Comparison of ENCODE assay signal across 25 cellular contexts in the genomic region with DNA sequence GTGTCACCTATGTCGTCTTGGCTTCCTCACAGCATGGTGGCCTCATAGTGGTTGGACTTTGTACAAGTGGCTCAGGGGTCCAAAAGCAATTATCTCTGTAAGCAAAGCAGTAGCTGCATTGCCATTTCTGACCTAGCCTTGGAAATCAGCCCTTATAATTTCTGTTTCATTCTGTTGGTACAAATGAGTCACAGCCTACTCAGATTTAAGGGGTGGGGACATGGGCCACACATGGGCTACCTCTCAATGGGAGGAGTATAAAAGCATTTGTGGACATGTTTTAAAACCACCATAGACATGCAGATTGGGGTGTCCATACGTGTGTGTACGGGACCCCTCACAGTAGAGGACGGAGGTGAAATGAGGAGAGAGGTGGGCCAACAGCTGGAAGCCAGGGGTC. TPM values are rescaled to one million over a fixed set of nuclear protein-coding genes. Genes with fewer than 3 reads are reported as not detected.
DNase-seq lines count a peak whose midpoint lies in the region; TF ChIP-seq lines count a peak whose summit lies in the region.
"Had no signal": no experiment of that assay in that cellular context is flagged by ENCODE, and none has a peak within 500 bp of the region (broad histone marks: within the 10 kb centered on the region; RNA-seq: fewer than 3 reads in every experiment).

No MANE protein-coding gene starts in this region.

- no peak overlapping the region for H3K27ac Mint-ChIP-seq in endodermal cell
- H3K27ac Mint-ChIP-seq: activated T-cell treated with anti-CD3 and anti-CD28 coated beads, Interleukin-2, amount 50 U/mL, for 72 hours; CD4-positive, alpha-beta T cell; nephron progenitor cell; T-cell had no signal

- DNase-seq in AG04450 (ENCODE audit: low read depth, low spot score) = no peak
- DNase-seq in HCEC 1CT = peak; percentile 65
- DNase-seq in astrocyte of the hippocampus (ENCODE audit: low read depth, low spot score) = peak; percentile 42
- peak; percentile 33 for DNase-seq in fibroblast of the conjunctiva (ENCODE audit: low read depth)
- no peak for DNase-seq in COR-L47 (lab: John Stamatoyannopoulos, UW)
- no peak for DNase-seq in dorsolateral prefrontal cortex
- no peak for DNase-seq in UCSD-AML1 (lab: John Stamatoyannopoulos, UW; ENCODE audit: unreplicated experiment)
- no peak for DNase-seq in endodermal cell
- DNase-seq: activated CD4-positive, alpha-beta T cell treated with anti-CD3 and anti-CD28 coated beads for 1 hour; activated naive CD4-positive, alpha-beta T cell treated with anti-CD3 and anti-CD28 coated beads, Interleukin-2, amount 50 U/mL, for 16 hours; activated T-cell treated with anti-CD3 and anti-CD28 coated beads, Interleukin-2, amount 50 U/mL, for 72 hours; CD4-positive, alpha-beta T cell; DMS153; GF-D8; KBM-7; NCI-H1694 treated with DMSO at 0.1 percent for 48 hours; NCI-H69; nephron progenitor cell; SHP77; stimulated activated CD4-positive, alpha-beta T cell treated with anti-CD3 and anti-CD28 coated beads, Interleukin-1b, Interleukin-23, amount 100 ng/mL, for 48 hours; T-cell had no signal

- H3K27me3 ChIP-seq in AG04450 (ENCODE audit: control insufficient read depth, insufficient read depth, low read length) = no peaks in the 10 kb centered on the region
- no peaks in the 10 kb centered on the region for H3K27me3 ChIP-seq in dorsolateral prefrontal cortex
- no peaks in the 10 kb centered on the region for H3K27me3 ChIP-seq in endodermal cell (ENCODE audit: control insufficient read depth, insufficient read depth, low read length, poor library complexity, severe bottlenecking)
- H3K27me3 ChIP-seq: ascending aorta, heart left ventricle, vagina had no signal

- TF ChIP-seq CTCF in AG04450 (IDR thresholded peaks at IDR 0.05; ENCODE audit: low read depth, low read length) (no peak), dorsolateral prefrontal cortex (IDR thresholded peaks at IDR 0.05 in 54 of 56, conservative IDR thresholded peaks at IDR 0.05 in 2 of 56; ENCODE audit: low read depth in 1 of 56, partially characterized antibody in 56 of 56) (no peak), endodermal cell (conservative IDR thresholded peaks at IDR 0.05) (no peak)

- H3K9me3 ChIP-seq in AG04450 (ENCODE audit: control insufficient read depth, insufficient read depth, low read length) = no peaks in the 10 kb centered on the region; the same call in none of the 2 replicates
- no peaks in the 10 kb centered on the region for H3K9me3 ChIP-seq in endodermal cell (ENCODE audit: control insufficient read depth, low read length)
- H3K9me3 ChIP-seq: ascending aorta, mucosa of descending colon, vagina had no signal

- no peaks in the 10 kb centered on the region for H3K4me1 ChIP-seq in endodermal cell (ENCODE audit: control insufficient read depth, insufficient read depth, low read length)
- H3K4me1 ChIP-seq: ascending aorta, vagina had no signal

- intact Hi-C loops in dorsolateral prefrontal cortex (cut with DNase I) = no loop called here

- H3K27me3 Mint-ChIP-seq in endodermal cell (ENCODE audit: insufficient read depth) = no peaks in the 10 kb centered on the region

- no peaks in the 10 kb centered on the region for H3K9me3 Mint-ChIP-seq in endodermal cell
- H3K9me3 Mint-ChIP-seq: activated T-cell treated with anti-CD3 and anti-CD28 coated beads, Interleukin-2, amount 50 U/mL, for 72 hours; CD4-positive, alpha-beta T cell; nephron progenitor cell; T-cell had no signal

- 96% methylated on average over 4 of the region's 4 CpGs for WGBS in endodermal cell (ENCODE audit: insufficient coverage in 1 of 2, insufficient read length in 1 of 2), 2 experiments

- CTCF ChIA-PET in AG04450 (lab: Charles Lee) = interaction anchor here (1.2 to 8.4 kb wide), 2 partner anchors 12 to 38 kb away, joined by 3 to 61 read pairs; no protein-coding TSS in a partner anchor

- H3K27ac ChIP-seq in AG04450 (ENCODE audit: low read depth, low read length) = peak overlapping the region; percentile 2
- no peak overlapping the region for H3K27ac ChIP-seq in dorsolateral prefrontal cortex
- no peak overlapping the region for H3K27ac ChIP-seq in endodermal cell (ENCODE audit: low read depth, low read length)
- H3K27ac ChIP-seq: ascending aorta, heart left ventricle, vagina had no signal

- no peaks in the 10 kb centered on the region for H3K36me3 ChIP-seq in endodermal cell (ENCODE audit: control insufficient read depth, insufficient read depth, low read length)
- H3K36me3 ChIP-seq: ascending aorta, heart left ventricle, vagina had no signal

- H3K4me3 Mint-ChIP-seq in endodermal cell = no peak overlapping the region
- H3K4me3 Mint-ChIP-seq: activated T-cell treated with anti-CD3 and anti-CD28 coated beads, Interleukin-2, amount 50 U/mL, for 72 hours; CD4-positive, alpha-beta T cell; nephron progenitor cell; T-cell had no signal

- H3K4me3 ChIP-seq in AG04450 (ENCODE audit: low read depth, low read length) = no peak overlapping the region
- H3K4me3 ChIP-seq in dorsolateral prefrontal cortex = no peak overlapping the region
- H3K4me3 ChIP-seq in endodermal cell (ENCODE audit: low read length) = no peak overlapping the region
- H3K4me3 ChIP-seq: ascending aorta, heart left ventricle, mucosa of descending colon, vagina had no signal

- H3K9ac ChIP-seq in endodermal cell (ENCODE audit: extremely low read depth, low read length, poor library complexity, severe bottlenecking) = no peak overlapping the region

- H3K36me3 Mint-ChIP-seq in endodermal cell (ENCODE audit: low read depth) = no peaks in the 10 kb centered on the region
- H3K36me3 Mint-ChIP-seq: T-cell had no signal

- H3K4me1 Mint-ChIP-seq in endodermal cell = no peaks in the 10 kb centered on the region

- POLR2A ChIA-PET in AG04450 (lab: Yijun Ruan, JAX) = no interaction called here

RNA-seq across cellular contexts. Expression of a gene that starts 41.6 kb away (rescaled TPM):
- 0.88 and 0.91 TPM in 2 replicates for polyA plus RNA-seq in AG04450 (2011; rRNA removed)
- 0.37 and 0.39 TPM in 2 replicates for polyA minus RNA-seq in AG04450 (2011; rRNA and poly(A)+ RNA removed)
- total RNA-seq in dorsolateral prefrontal cortex (1 to 10 TPM in 15 of 120 experiments, under 1 TPM in 34, not detected in 71; 0.27 to 3.1 (median 0.79) TPM), endodermal cell (1 to 10 TPM in 1 of 2 donors, under 1 TPM in 1; 0.44 to 1.2 TPM)
- polyA plus RNA-seq in endodermal cell (2013, experiment 1 of 2) = 0.53 TPM
- polyA plus RNA-seq in endodermal cell (2013, experiment 2 of 2) = 0.33 TPM
- total RNA-seq: activated T-cell treated with anti-CD3 and anti-CD28 coated beads, Interleukin-2, amount 50 U/mL, for 72 hours; ascending aorta; CD4-positive, alpha-beta T cell had no signal

RNA-seq across cellular contexts. Expression of a gene that starts 59.0 kb away (rescaled TPM):
- 10.0 and 12.3 TPM in 2 replicates for polyA plus RNA-seq in AG04450 (2011; rRNA removed)
- 31.4 and 42.4 TPM in 2 replicates for polyA minus RNA-seq in AG04450 (2011; rRNA and poly(A)+ RNA removed)
- total RNA-seq in dorsolateral prefrontal cortex = 10 to 100 TPM; 13.4 to 32.9 (median 19.4) TPM
- 10 to 100 TPM; 18.3 to 23.6 TPM for total RNA-seq in endodermal cell
- 12.1 TPM for polyA plus RNA-seq in endodermal cell (2013, experiment 1 of 2)
- polyA plus RNA-seq in endodermal cell (2013, experiment 2 of 2) = 13.4 TPM

Comparison
In these comparisons a context has a peak if more than half of its experiments do, and no peak if none do; other contexts are left out.
1. DNase-seq: peak in HCEC 1CT (single experiment), astrocyte of the hippocampus (single experiment) and fibroblast of the conjunctiva (single experiment); none in AG04450 (single experiment), COR-L47 (single experiment), dorsolateral prefrontal cortex (0 of 10), UCSD-AML1 (single experiment) and endodermal cell (single experiment).